ENCODE assay signal across 24 cellular contexts in the genomic region with DNA sequence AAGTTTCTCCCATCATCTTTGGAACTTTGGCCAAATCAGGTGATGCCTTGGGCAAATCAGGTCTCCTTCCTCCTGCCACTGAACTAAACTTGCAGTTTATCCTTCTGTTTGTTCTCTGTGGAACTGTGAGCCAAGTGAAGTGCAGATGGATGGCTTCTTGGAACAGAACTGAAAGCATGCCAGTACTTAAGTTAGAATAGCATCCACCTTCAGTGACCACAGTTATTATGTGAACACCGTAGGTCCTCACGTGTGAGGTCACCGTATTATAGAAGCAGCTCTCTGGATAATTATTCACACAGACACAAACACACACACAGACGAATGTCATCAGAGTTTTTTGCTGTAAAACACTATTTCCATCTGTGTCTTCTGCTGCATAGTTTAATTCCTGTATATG.
DNase-seq lines count a peak whose midpoint lies in the region; ATAC-seq, FAIRE-seq and TF ChIP-seq lines count a peak whose summit lies in the region.
"Had no signal": no experiment of that assay in that cellular context is flagged by ENCODE, and none has a peak within 500 bp of the region (broad histone marks: within the 10 kb centered on the region; RNA-seq: fewer than 3 reads in every experiment).

No MANE protein-coding gene starts in this region.

- H3K9me3 Mint-ChIP-seq in stimulated activated naive B cell treated with anti-CD40 and anti-IgM and Interleukin-4, amounts not matched to agents 10 μg/mL and 1 μg/mL and 100 μg/mL, for 72 hours: no peaks in the 10 kb centered on the region
- H3K9me3 Mint-ChIP-seq: HFFc6, T-cell had no signal

- H4K5ac ChIP-seq in H1 (ENCODE audit: insufficient read length, low read depth, low read length): no peak overlapping the region

- no peak for TF ChIP-seq EP300 in A549 (IDR thresholded peaks at IDR 0.05)
- no peak for TF ChIP-seq EP300 in H1 (IDR thresholded peaks at IDR 0.05; ENCODE audit: borderline replicate concordance in 1 of 2, low read depth in 2 of 2, low read length in 2 of 2)

- DNase-seq in A549 (ENCODE audit: low read depth in 1 of 2, low spot score in 1 of 2) (no peak), GM12892 (ENCODE audit: insufficient read length) (no peak), H1 (ENCODE audit: low read depth in 1 of 2, low spot score in 2 of 2) (no peak), NCI-H446 treated with DMSO at 0.1 percent for 48 hours (lab: John Stamatoyannopoulos, UW) (no peak), COLO829 (ENCODE audit: low spot score) (no peak)
- no peak for DNase-seq in stimulated activated naive B cell treated with anti-CD40 and anti-IgM and Interleukin-4, amounts not matched to agents 10 μg/mL and 1 μg/mL and 100 μg/mL, for 72 hours
- DNase-seq: C1 segment of cervical spinal cord; Caco-2; CD4-positive, alpha-beta memory T cell; DMS 273 treated with DMSO at 0.1 percent for 48 hours; H7; HFFc6; KBM-7; MV-4-11; NCI-H1105; NCI-H1436 treated with DMSO at 0.1 percent for 48 hours; NCI-H187 treated with DMSO at 0.1 percent for 48 hours; NCI-H2171 treated with DMSO at 0.1 percent for 48 hours; NCI-H526; OCI-M1; T-cell had no signal

- TF ChIP-seq POLR2A in A549 (IDR thresholded peaks at IDR 0.05; ENCODE audit: low read length) (no peak), GM12892 (IDR thresholded peaks at IDR 0.05; ENCODE audit: low read depth, low read length) (no peak), H1 (IDR thresholded peaks at IDR 0.05; ENCODE audit: control extremely low read depth in 1 of 2, low read depth in 2 of 2, low read length in 2 of 2) (no peak)

- H3K4me2 ChIP-seq in A549 (peak overlapping the region; percentile 56), OCI-LY1 (ENCODE audit: low read length) (peak overlapping the region; percentile 41; the same call in 1 of the 2 replicates), H1 (ENCODE audit: insufficient read depth in 1 of 2, low read depth in 2 of 2, low read length in 2 of 2) (no peak overlapping the region)

- no peaks in the 10 kb centered on the region for H3K9me2 ChIP-seq in OCI-LY1 (ENCODE audit: low read depth, low read length)

- CTCF ChIA-PET in A549 (lab: Yijun Ruan, JAX) (interaction anchor here (1.9 kb wide), 1 partner anchor 64 kb away, joined by 5 read pairs; no protein-coding TSS in a partner anchor), H1 (lab: Charles Lee; ENCODE audit: partially characterized antibody) (no interaction called here)

- H3K9me3 ChIP-seq in A549 (no peaks in the 10 kb centered on the region), OCI-LY1 (ENCODE audit: low read length) (no peaks in the 10 kb centered on the region), H1 (ENCODE audit: insufficient read depth in 2 of 2, low read depth in 1 of 2, low read length in 1 of 2) (no peaks in the 10 kb centered on the region)
- H3K9me3 ChIP-seq: Caco-2, SJSA1 had no signal

- TF ChIP-seq CTCF in A549 (IDR thresholded peaks at IDR 0.05) (no peak), OCI-LY1 (IDR thresholded peaks at IDR 0.05; ENCODE audit: low read length) (no peak), H1 (IDR thresholded peaks at IDR 0.05; ENCODE audit: control extremely low read depth in 1 of 3, insufficient read depth in 1 of 3, low read depth in 1 of 3, low read length in 3 of 3) (no peak)

- no peak overlapping the region for H2BK120ac ChIP-seq in H1 (replicated peaks; ENCODE audit: low read depth, low read length)

- no peaks in the 10 kb centered on the region for H4K20me1 ChIP-seq in OCI-LY1 (ENCODE audit: insufficient read depth, low read length)
- no peaks in the 10 kb centered on the region for H4K20me1 ChIP-seq in H1 (replicated peaks in 1 of 2; ENCODE audit: control insufficient read depth in 1 of 2, insufficient read depth in 2 of 2, low read length in 2 of 2)

- H3K9ac ChIP-seq in OCI-LY1 (ENCODE audit: low read length) (peak overlapping the region; percentile 24; the same call in 1 of the 2 replicates), H1 (replicated peaks in 1 of 4; ENCODE audit: extremely low read depth in 1 of 4, low read depth in 3 of 4, low read length in 3 of 4) (no peak overlapping the region)

- no peak overlapping the region for H3K14ac ChIP-seq in H1 (ENCODE audit: insufficient read length)

- H3K27ac Mint-ChIP-seq in stimulated activated naive B cell treated with anti-CD40 and anti-IgM and Interleukin-4, amounts not matched to agents 10 μg/mL and 1 μg/mL and 100 μg/mL, for 72 hours: no peak overlapping the region
- H3K27ac Mint-ChIP-seq: CD4-positive, alpha-beta memory T cell; HFFc6; T-cell had no signal

- no peaks in the 10 kb centered on the region; the same call in 1 of the 2 replicates for H3K23me2 ChIP-seq in H1 (ENCODE audit: low read depth, low read length)

- H3K4me3 Mint-ChIP-seq in stimulated activated naive B cell treated with anti-CD40 and anti-IgM and Interleukin-4, amounts not matched to agents 10 μg/mL and 1 μg/mL and 100 μg/mL, for 72 hours: no peak overlapping the region
- H3K4me3 Mint-ChIP-seq: CD4-positive, alpha-beta memory T cell; HFFc6; T-cell had no signal

- H2BK5ac ChIP-seq in H1 (ENCODE audit: low read depth, low read length): no peak overlapping the region

- FAIRE-seq in A549 (lab: Jason Lieb, UNC) (no peak), GM12892 (lab: Jason Lieb, UNC) (peak; percentile 42), H1 (lab: Jason Lieb, UNC) (no peak)

- no peak overlapping the region for H2AK5ac ChIP-seq in H1 (ENCODE audit: low read depth, low read length)

- no peak overlapping the region for H3K4ac ChIP-seq in H1 (replicated peaks; ENCODE audit: insufficient read length, low read depth, low read length)

- H3K4me3 ChIP-seq in A549: no peak overlapping the region
- H3K4me3 ChIP-seq in OCI-LY1 (ENCODE audit: low read depth, low read length, poor library complexity, severe bottlenecking): no peak overlapping the region
- H3K4me3 ChIP-seq in H1 (ENCODE audit: extremely low read depth in 1 of 4, insufficient read depth in 2 of 4, low read depth in 3 of 4, low read length in 4 of 4): no peak overlapping the region
- H3K4me3 ChIP-seq: SJSA1 had no signal

- TF ChIP-seq RAD21 in A549 (conservative IDR thresholded peaks at IDR 0.05 in 1 of 2, IDR thresholded peaks at IDR 0.05 in 1 of 2) (no peak), H1 (IDR thresholded peaks at IDR 0.05 in 1 of 2, conservative IDR thresholded peaks at IDR 0.05 in 1 of 2; ENCODE audit: low read depth in 2 of 2, low read length in 2 of 2) (no peak)

- H3K36me3 ChIP-seq in OCI-LY1 (ENCODE audit: insufficient read depth, low read length) (no peaks in the 10 kb centered on the region), H1 (ENCODE audit: control insufficient read depth in 2 of 4, insufficient read depth in 4 of 4, low read length in 3 of 4) (no peaks in the 10 kb centered on the region)
- H3K36me3 ChIP-seq: SJSA1 had no signal

- no peaks in the 10 kb centered on the region for H3K79me1 ChIP-seq in H1 (ENCODE audit: low read depth, low read length)

- POLR2A ChIA-PET in A549 (lab: Yijun Ruan, JAX) (no interaction called here), H1 (lab: Charles Lee; ENCODE audit: partially characterized antibody) (no interaction called here)

- 0 out of 2 replicates have a peak overlapping the region, but pooled peaks have one; percentile 2 for H2BK12ac ChIP-seq in H1 (ENCODE audit: low read depth, low read length)

- H3K56ac ChIP-seq in H1 (replicated peaks; ENCODE audit: insufficient read length, low read depth, low read length): no peak overlapping the region

- H3K4me1 Mint-ChIP-seq in stimulated activated naive B cell treated with anti-CD40 and anti-IgM and Interleukin-4, amounts not matched to agents 10 μg/mL and 1 μg/mL and 100 μg/mL, for 72 hours: peaks cover 0 to 5% of the 10 kb centered on the region in 2 donors
- H3K4me1 Mint-ChIP-seq: T-cell had no signal

- no peak overlapping the region for H3K23ac ChIP-seq in H1 (ENCODE audit: insufficient read length)

- H3K27ac ChIP-seq in A549: peak overlapping the region; percentile 16 to 54; a peak in 4 of 6 replicates
- peak overlapping the region; percentile 58 for H3K27ac ChIP-seq in OCI-LY1 (ENCODE audit: low read depth, low read length, poor library complexity, severe bottlenecking)
- no peak overlapping the region for H3K27ac ChIP-seq in H1 (ENCODE audit: low read depth, low read length)
- H3K27ac ChIP-seq: SJSA1 had no signal

- no peaks in the 10 kb centered on the region for H3K27me3 ChIP-seq in OCI-LY1 (ENCODE audit: insufficient read depth, low read length)
- H3K27me3 ChIP-seq in H1 (replicated peaks in 1 of 4; ENCODE audit: control insufficient read depth in 3 of 4, extremely low read depth in 1 of 4, insufficient read depth in 3 of 4, low read length in 3 of 4): no peaks in the 10 kb centered on the region
- H3K27me3 ChIP-seq: SJSA1 had no signal

- no peak overlapping the region for H4K8ac ChIP-seq in H1 (ENCODE audit: extremely low read depth, insufficient read depth, low read length)

- no peak overlapping the region for H3K18ac ChIP-seq in H1 (ENCODE audit: extremely low read depth, low read length)

- ATAC-seq in A549: peak; percentile 38 to 39; a peak in 3 of 6 replicates
- ATAC-seq in stimulated activated naive B cell treated with anti-CD40 and anti-IgM and Interleukin-4, amounts not matched to agents 10 μg/mL and 1 μg/mL and 100 μg/mL, for 72 hours (replicated peaks): no peak
- ATAC-seq in GM18873 (IDR thresholded peaks at IDR 0.05; ENCODE audit: low FRiP score, unreplicated experiment): no peak
- ATAC-seq: T-cell had no signal

- H2BK15ac ChIP-seq in H1 (ENCODE audit: low read length): no peak overlapping the region

- WGBS in A549 (ENCODE audit: missing lambda C conversion rate): 5% methylated on average over 4 of the region's 4 CpGs
- WGBS in H1 (ENCODE audit: extremely low coverage in 1 of 2, insufficient coverage in 1 of 2, insufficient read length in 1 of 2, insufficient replicate concordance in 2 of 2, low coverage in 1 of 2, low lambda C conversion rate in 2 of 2, missing lambda C conversion rate in 1 of 2), 2 experiments: 82% methylated on average over 4 of the region's 4 CpGs; no CpG with 5 or more reads in 1 of the 2 experiments

- H2AFZ ChIP-seq in OCI-LY1 (ENCODE audit: low read length): no peak overlapping the region; the same call in 1 of the 2 replicates
- H2AFZ ChIP-seq in H1 (ENCODE audit: low read length): no peak overlapping the region

- no peak overlapping the region for H2BK20ac ChIP-seq in H1 (ENCODE audit: low read length)

- peaks cover 0 to 2% of the 10 kb centered on the region in 2 donors for H3K27me3 Mint-ChIP-seq in stimulated activated naive B cell treated with anti-CD40 and anti-IgM and Interleukin-4, amounts not matched to agents 10 μg/mL and 1 μg/mL and 100 μg/mL, for 72 hours

- H3F3A ChIP-seq in OCI-LY1 (ENCODE audit: insufficient read depth, low read length): no peaks in the 10 kb centered on the region; the same call in 1 of the 2 replicates

- H3K36me3 Mint-ChIP-seq in stimulated activated naive B cell treated with anti-CD40 and anti-IgM and Interleukin-4, amounts not matched to agents 10 μg/mL and 1 μg/mL and 100 μg/mL, for 72 hours: no peaks in the 10 kb centered on the region
- H3K36me3 Mint-ChIP-seq: CD4-positive, alpha-beta memory T cell; T-cell had no signal

- H4K91ac ChIP-seq in H1 (replicated peaks; ENCODE audit: insufficient read length, low read length): no peak overlapping the region

- no peaks in the 10 kb centered on the region for H3K79me2 ChIP-seq in OCI-LY1 (ENCODE audit: insufficient read depth, low read length)
- peaks cover 0 to 7% of the 10 kb centered on the region in 2 experiments; a peak in 2 of 4 replicates for H3K79me2 ChIP-seq in H1 (ENCODE audit: control insufficient read depth in 1 of 2, insufficient read depth in 2 of 2, low read length in 2 of 2)

- H3K4me1 ChIP-seq in A549: peaks cover 50% of the 10 kb centered on the region
- peaks cover 73% of the 10 kb centered on the region for H3K4me1 ChIP-seq in OCI-LY1 (ENCODE audit: insufficient read depth, low read length, severe bottlenecking)
- H3K4me1 ChIP-seq in H1 (replicated peaks in 1 of 4; ENCODE audit: control insufficient read depth in 3 of 4, insufficient read depth in 4 of 4, low read length in 3 of 4): peaks cover 0 to 18% (median 11%) of the 10 kb centered on the region in 4 experiments; a peak in 5 of 7 replicates
- H3K4me1 ChIP-seq: SJSA1 had no signal

Comparison
In these comparisons a context has a peak if more than half of its experiments do, and no peak if none do; other contexts are left out.
1. ATAC-seq: peak in A549 (2 of 2); none in stimulated activated naive B cell treated with anti-CD40 and anti-IgM and Interleukin-4, amounts not matched to agents 10 μg/mL and 1 μg/mL and 100 μg/mL, for 72 hours (0 of 2) and GM18873 (single experiment).
2. H3K4me2 ChIP-seq: peak in A549 (single experiment) and OCI-LY1 (single experiment); none in H1 (0 of 2).